ENCODE assay signal across 18 cellular contexts in genomic region chr2:221612171-221612570, GRCh38.
"Had no signal": no experiment of that assay in that cellular context is flagged by ENCODE, and none has a peak within 500 bp of the region (broad histone marks: within the 10 kb centered on the region; RNA-seq: fewer than 3 reads in every experiment).

No MANE protein-coding gene starts in this region.

- ATAC-seq: esophagus mucosa; heart left ventricle; naive thymus-derived CD4-positive, alpha-beta T cell; sciatic nerve; stimulated activated naive B cell treated with anti-CD40 and anti-IgM and Interleukin-4, amounts not matched to agents 10 μg/mL and 1 μg/mL and 100 μg/mL, for 72 hours; stimulated activated naive CD8-positive, alpha-beta T cell treated with anti-CD3 and anti-CD28 coated beads, Interleukin-15, amount 100 ng/mL, for 72 hours; upper lobe of right lung had no signal

- H3K9me3 Mint-ChIP-seq: nephron progenitor cell; stimulated activated naive B cell treated with anti-CD40 and anti-IgM and Interleukin-4, amounts not matched to agents 10 μg/mL and 1 μg/mL and 100 μg/mL, for 72 hours; stimulated activated naive CD8-positive, alpha-beta T cell treated with anti-CD3 and anti-CD28 coated beads, Interleukin-15, amount 100 ng/mL, for 72 hours had no signal

- DNase-seq: effector memory CD4-positive, alpha-beta T cell; heart left ventricle; hypothalamus; kidney glomerular epithelial cell; naive thymus-derived CD4-positive, alpha-beta T cell; nephron progenitor cell; stimulated activated CD4-positive, alpha-beta T cell treated with anti-CD3 and anti-CD28 coated beads, Interleukin-2, amount 100 ng/mL, for 24 hours; stimulated activated CD4-positive, alpha-beta T cell treated with anti-CD3 and anti-CD28 coated beads, Interleukin-4, amount 100 ng/mL, for 4 hours; stimulated activated naive B cell treated with anti-CD40 and anti-IgM and Interleukin-4, amounts not matched to agents 10 μg/mL and 1 μg/mL and 100 μg/mL, for 72 hours; stimulated activated naive CD8-positive, alpha-beta T cell treated with anti-CD3 and anti-CD28 coated beads, Interleukin-15, amount 100 ng/mL, for 72 hours; testis; upper lobe of right lung had no signal

- H3K27ac Mint-ChIP-seq: naive thymus-derived CD4-positive, alpha-beta T cell; nephron progenitor cell; stimulated activated naive B cell treated with anti-CD40 and anti-IgM and Interleukin-4, amounts not matched to agents 10 μg/mL and 1 μg/mL and 100 μg/mL, for 72 hours; stimulated activated naive CD8-positive, alpha-beta T cell treated with anti-CD3 and anti-CD28 coated beads, Interleukin-15, amount 100 ng/mL, for 72 hours had no signal

- H3K9me3 ChIP-seq: heart left ventricle, neutrophil, testis, tibial nerve, upper lobe of right lung, vagina had no signal

- H3K4me1 Mint-ChIP-seq: naive thymus-derived CD4-positive, alpha-beta T cell; stimulated activated naive B cell treated with anti-CD40 and anti-IgM and Interleukin-4, amounts not matched to agents 10 μg/mL and 1 μg/mL and 100 μg/mL, for 72 hours; stimulated activated naive CD8-positive, alpha-beta T cell treated with anti-CD3 and anti-CD28 coated beads, Interleukin-15, amount 100 ng/mL, for 72 hours had no signal

- H3K4me3 Mint-ChIP-seq: naive thymus-derived CD4-positive, alpha-beta T cell; nephron progenitor cell; stimulated activated naive B cell treated with anti-CD40 and anti-IgM and Interleukin-4, amounts not matched to agents 10 μg/mL and 1 μg/mL and 100 μg/mL, for 72 hours; stimulated activated naive CD8-positive, alpha-beta T cell treated with anti-CD3 and anti-CD28 coated beads, Interleukin-15, amount 100 ng/mL, for 72 hours had no signal

- H3K27ac ChIP-seq: heart left ventricle, neutrophil, skin epidermis, testis, tibial nerve, upper lobe of right lung, vagina had no signal

- H3K36me3 ChIP-seq: heart left ventricle, neutrophil, tibial nerve, upper lobe of right lung, vagina had no signal

- H3K27me3 ChIP-seq: neutrophil, testis, tibial nerve, upper lobe of right lung, vagina had no signal

- H3K36me3 Mint-ChIP-seq: naive thymus-derived CD4-positive, alpha-beta T cell; stimulated activated naive B cell treated with anti-CD40 and anti-IgM and Interleukin-4, amounts not matched to agents 10 μg/mL and 1 μg/mL and 100 μg/mL, for 72 hours had no signal

- H3K4me3 ChIP-seq: heart left ventricle, skin epidermis, testis, tibial nerve, upper lobe of right lung, vagina had no signal

- H3K4me1 ChIP-seq: heart left ventricle, testis, tibial nerve, upper lobe of right lung, vagina had no signal
